In genomic region chr6:150720774-150721233, GRCh38 we compare ENCODE assay signal across 9 cellular contexts.
A peak's percentile ranks its signal among the peaks of the same experiment; 100 is the strongest.
DNase-seq lines count a peak whose midpoint lies in the region; ATAC-seq, FAIRE-seq and TF ChIP-seq lines count a peak whose summit lies in the region.
"Had no signal": no experiment of that assay in that cellular context is flagged by ENCODE, and none has a peak within 500 bp of the region (broad histone marks: within the 10 kb centered on the region; RNA-seq: fewer than 3 reads in every experiment).

No MANE protein-coding gene starts in this region.

- DNase-seq in GM23338 (ENCODE audit: low spot score) (peak; percentile 43), astrocyte (ENCODE audit: low read depth) (peak; percentile 94), mucosa of descending colon (no peak), H54 (ENCODE audit: insufficient read length, low spot score) (no peak), occipital lobe (lab: John Stamatoyannopoulos, UW) (no peak)
- no peak for DNase-seq in activated CD8-positive, alpha-beta memory T cell treated with anti-CD3 and anti-CD28 coated beads, Interleukin-2, amount 50 U/mL, for 48 hours

- H3K4me3 ChIP-seq in GM23338 (peak overlapping the region; percentile 4; the same call in 1 of the 2 replicates), KMS-11 (IDR thresholded peaks at IDR 0.05; ENCODE audit: insufficient read depth, low read depth, low read length) (no peak overlapping the region), astrocyte (ENCODE audit: insufficient read depth, low read depth, low read length) (peak overlapping the region; percentile 39), mucosa of descending colon (no peak overlapping the region)
- H3K4me3 ChIP-seq: skin epidermis had no signal

- intact Hi-C loops in mucosa of descending colon (cut with DNase I, micrococcal nuclease) = no loop called here

- H3K27me3 ChIP-seq in GM23338 (ENCODE audit: insufficient read depth) = no peaks in the 10 kb centered on the region
- no peaks in the 10 kb centered on the region for H3K27me3 ChIP-seq in KMS-11 (ENCODE audit: insufficient read depth, low read depth)
- H3K27me3 ChIP-seq in astrocyte (ENCODE audit: insufficient read depth, low read length) = no peaks in the 10 kb centered on the region

- H3K4me1 Mint-ChIP-seq in GM23338 (peaks cover 19% of the 10 kb centered on the region), astrocyte (ENCODE audit: low read depth, unreplicated experiment) (peaks cover 29% of the 10 kb centered on the region)

- H2AFZ ChIP-seq in GM23338 = peak overlapping the region; percentile 45; the same call in 1 of the 2 replicates
- H2AFZ ChIP-seq in KMS-11 (ENCODE audit: low read depth) = peak overlapping the region; percentile 36
- H2AFZ ChIP-seq in astrocyte (ENCODE audit: low read depth, low read length) = no peak overlapping the region

- H3K27ac Mint-ChIP-seq in GM23338 (peak overlapping the region; percentile 58), astrocyte (ENCODE audit: unreplicated experiment) (peak overlapping the region; percentile 71)

- TF ChIP-seq POLR2A in H54 (IDR thresholded peaks at IDR 0.05; ENCODE audit: low read depth, low read length) = no peak

- no peaks in the 10 kb centered on the region for H3K36me3 ChIP-seq in GM23338 (ENCODE audit: insufficient read depth)
- H3K36me3 ChIP-seq in KMS-11 (ENCODE audit: insufficient read depth) = no peaks in the 10 kb centered on the region
- no peaks in the 10 kb centered on the region for H3K36me3 ChIP-seq in astrocyte (ENCODE audit: insufficient read depth, low read length)
- no peaks in the 10 kb centered on the region for H3K36me3 ChIP-seq in mucosa of descending colon (ENCODE audit: low read depth)

- H3K9ac ChIP-seq in KMS-11 (peak overlapping the region; percentile 58), astrocyte (ENCODE audit: low read length) (peak overlapping the region; percentile 73)

- H3K4me3 Mint-ChIP-seq in GM23338 (peak overlapping the region; percentile 7; the same call in 2 of the 3 replicates), astrocyte (ENCODE audit: unreplicated experiment) (peak overlapping the region; percentile 37)

- FAIRE-seq in astrocyte (lab: Jason Lieb, UNC) = peak; percentile 26
- FAIRE-seq in H54 (lab: Jason Lieb, UNC) = no peak

- H3K9me2 ChIP-seq in GM23338 (ENCODE audit: insufficient read depth) = no peaks in the 10 kb centered on the region

- H3K9me3 ChIP-seq in astrocyte (ENCODE audit: insufficient read depth, low read depth, low read length) = no peaks in the 10 kb centered on the region
- H3K9me3 ChIP-seq in mucosa of descending colon = no peaks in the 10 kb centered on the region

- H3K27ac ChIP-seq in GM23338 (ENCODE audit: low read depth) (no peak overlapping the region; the same call in 1 of the 2 replicates), KMS-11 (peak overlapping the region; percentile 86), astrocyte (ENCODE audit: low read depth, low read length) (peak overlapping the region; percentile 72)
- H3K27ac ChIP-seq: skin epidermis had no signal

- peaks cover 3% of the 10 kb centered on the region for H3K27me3 Mint-ChIP-seq in GM23338 (ENCODE audit: insufficient read depth, low read depth, poor library complexity)
- H3K27me3 Mint-ChIP-seq in astrocyte (ENCODE audit: low read depth, unreplicated experiment) = no peaks in the 10 kb centered on the region

- ATAC-seq in GM18858 (IDR thresholded peaks at IDR 0.05; ENCODE audit: unreplicated experiment) = peak; percentile 98
- peak; percentile 56 for ATAC-seq in GM23338
- ATAC-seq in mucosa of descending colon = peak; percentile 43

- TF ChIP-seq CTCF in GM23338 (conservative IDR thresholded peaks at IDR 0.05; ENCODE audit: low read depth in 2 of 2) (no peak), KMS-11 (conservative IDR thresholded peaks at IDR 0.05; ENCODE audit: low read depth, low read length) (no peak; the same call in 1 of the 2 replicates), astrocyte (IDR thresholded peaks at IDR 0.05; ENCODE audit: insufficient read depth, low read depth, low read length) (no peak), mucosa of descending colon (IDR thresholded peaks at IDR 0.05) (no peak)

- H3K4me2 ChIP-seq in GM23338 (peak overlapping the region; percentile 21), KMS-11 (peak overlapping the region; percentile 52), astrocyte (ENCODE audit: low read length) (peak overlapping the region; percentile 74)

- H4K20me1 ChIP-seq in GM23338 (replicated peaks; ENCODE audit: insufficient read depth) (no peaks in the 10 kb centered on the region), KMS-11 (ENCODE audit: insufficient read depth) (no peaks in the 10 kb centered on the region), astrocyte (ENCODE audit: insufficient read depth, low read length) (no peaks in the 10 kb centered on the region)

- H3K4me1 ChIP-seq in GM23338 (ENCODE audit: insufficient read depth) = peaks cover 19% of the 10 kb centered on the region
- peaks cover 54% of the 10 kb centered on the region for H3K4me1 ChIP-seq in KMS-11 (ENCODE audit: low read depth, poor library complexity, severe bottlenecking)
- peaks cover 17% of the 10 kb centered on the region for H3K4me1 ChIP-seq in astrocyte (ENCODE audit: insufficient read depth, low read length)
- H3K4me1 ChIP-seq in mucosa of descending colon (ENCODE audit: low read depth) = no peaks in the 10 kb centered on the region

- H3K9me3 Mint-ChIP-seq in GM23338 = no peaks in the 10 kb centered on the region; the same call in 2 of the 3 replicates
- H3K9me3 Mint-ChIP-seq in astrocyte (ENCODE audit: unreplicated experiment) = no peaks in the 10 kb centered on the region

- H3K36me3 Mint-ChIP-seq in GM23338 (ENCODE audit: low read depth) (no peaks in the 10 kb centered on the region), astrocyte (ENCODE audit: low read depth, unreplicated experiment) (no peaks in the 10 kb centered on the region)

- no peaks in the 10 kb centered on the region for H3K79me2 ChIP-seq in GM23338 (replicated peaks; ENCODE audit: insufficient read depth)
- no peaks in the 10 kb centered on the region for H3K79me2 ChIP-seq in KMS-11 (ENCODE audit: insufficient read depth, low read depth)
- H3K79me2 ChIP-seq in astrocyte (ENCODE audit: insufficient read depth, low read length) = peaks cover 14% of the 10 kb centered on the region

- H3F3A ChIP-seq in GM23338 (replicated peaks; ENCODE audit: low read depth) = no peaks in the 10 kb centered on the region

TF ChIP-seq in GM23338, 12 proteins besides CTCF, POLR2A, EP300 and RAD21 (continues in another document):
- no peak for TF ChIP-seq ZNF462 (CRISPR knock-in tag; IDR thresholded peaks at IDR 0.05)
- TF ChIP-seq NANOG (IDR thresholded peaks at IDR 0.05; ENCODE audit: borderline replicate concordance) = no peak
- no peak for TF ChIP-seq STAT1 (IDR thresholded peaks at IDR 0.05; ENCODE audit: unreplicated experiment)
- TF ChIP-seq POLR2AphosphoS5 (IDR thresholded peaks at IDR 0.05; ENCODE audit: low read depth) = no peak

Comparison
In these comparisons a context has a peak if more than half of its experiments do, and no peak if none do; other contexts are left out.
1. ATAC-seq: peak in every context shown above with its lines; median percentile 98 in GM18858; 56 in GM23338; 43 in mucosa of descending colon.
2. DNase-seq: peak in GM23338 (single experiment) and astrocyte (single experiment); none in mucosa of descending colon (0 of 3), H54 (single experiment), activated CD8-positive, alpha-beta memory T cell treated with anti-CD3 and anti-CD28 coated beads, Interleukin-2, amount 50 U/mL, for 48 hours (single experiment) and occipital lobe (single experiment).
3. H3K4me2 ChIP-seq: peak in every context shown above with its lines; median percentile 74 in astrocyte; 52 in KMS-11; 21 in GM23338.
4. H3K4me3 ChIP-seq: peak in GM23338 (single experiment) and astrocyte (single experiment); none in KMS-11 (single experiment) and mucosa of descending colon (single experiment).